Comparison of ENCODE assay signal across 8 cellular contexts in the genomic region with DNA sequence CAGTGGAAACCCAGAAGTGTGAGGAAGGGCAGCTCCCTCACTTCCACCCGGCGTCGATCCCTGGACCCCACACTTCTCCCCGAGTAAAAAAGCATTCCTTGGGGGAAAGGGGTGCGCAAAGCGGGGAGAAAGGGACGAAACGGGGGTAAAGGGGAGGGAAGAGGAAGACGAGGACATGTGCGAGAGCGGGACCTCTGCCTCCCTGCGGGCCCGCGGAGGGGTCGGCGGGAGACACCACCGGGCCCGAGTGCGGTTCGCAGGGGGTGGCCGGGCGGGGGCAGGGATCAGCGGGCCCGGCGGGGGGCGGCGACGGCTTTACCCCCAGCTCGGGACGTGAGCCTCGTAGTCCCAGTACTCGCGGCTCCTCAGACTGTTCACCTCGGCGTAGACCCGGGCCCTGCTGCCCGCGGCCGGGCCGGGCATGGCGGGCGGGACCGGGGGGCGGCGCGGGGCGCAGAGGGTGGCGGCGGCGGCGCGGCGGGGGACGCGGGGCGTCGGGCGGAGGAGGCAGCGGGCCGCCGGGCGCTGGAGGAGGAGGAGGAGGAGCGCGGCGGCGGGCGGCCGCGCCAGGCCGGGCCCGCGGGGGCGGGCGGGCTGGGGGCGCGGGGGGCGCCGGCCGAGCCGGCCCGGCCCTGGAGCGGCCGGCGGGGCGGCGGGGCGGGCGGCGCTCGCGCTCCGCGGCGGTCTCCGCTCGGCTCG. TPM values are rescaled to one million over a fixed set of nuclear protein-coding genes. Genes with fewer than 3 reads are reported as not detected.
DNase-seq lines count a peak whose midpoint lies in the region; ATAC-seq and TF ChIP-seq lines count a peak whose summit lies in the region.

No MANE protein-coding gene starts in this region.

- DNase-seq in MG63, result peak; percentile 30
- DNase-seq in cardiac fibroblast (ENCODE audit: low read depth in 2 of 2), result no peak
- DNase-seq in mesenchymal stem cell, result peak; percentile 8
- no peak for DNase-seq in vagina (ENCODE audit: extremely low spot score in 2 of 2)
- no peak for DNase-seq in NCI-H446 treated with DMSO at 0.1 percent for 48 hours (lab: John Stamatoyannopoulos, UW)

- H2AK5ac ChIP-seq in mesenchymal stem cell (ENCODE audit: low read length, severe bottlenecking), result no peak overlapping the region

- no peak for TF ChIP-seq POLR2A in vagina (IDR thresholded peaks at IDR 0.05)

- H3K27ac ChIP-seq in mesenchymal stem cell (ENCODE audit: low read length, poor library complexity, severe bottlenecking), result no peak overlapping the region
- H3K27ac ChIP-seq in vagina, result peak overlapping the region; percentile 33

- peak overlapping the region; percentile 26 for H2BK15ac ChIP-seq in mesenchymal stem cell (ENCODE audit: low read depth, poor library complexity, severe bottlenecking)

- H2BK5ac ChIP-seq in mesenchymal stem cell (ENCODE audit: low read depth, low read length, poor library complexity, severe bottlenecking), result no peak overlapping the region

- H3K4ac ChIP-seq in mesenchymal stem cell (ENCODE audit: low read depth in 1 of 2, low read length in 2 of 2), result peak overlapping the region; percentile 42 to 63

- H3K4me3 ChIP-seq in MG63, result peak overlapping the region; percentile 84
- H3K4me3 ChIP-seq in cardiac fibroblast (replicated peaks in 1 of 2; ENCODE audit: low read depth in 2 of 2, low read length in 2 of 2), result peak overlapping the region; percentile 80 to 87
- peak overlapping the region; percentile 69 to 94 for H3K4me3 ChIP-seq in mesenchymal stem cell (ENCODE audit: insufficient read depth in 1 of 2, low read depth in 1 of 2, low read length in 2 of 2)
- H3K4me3 ChIP-seq in vagina, result peak overlapping the region; percentile 83 to 89

- H3K4me1 ChIP-seq in ES-I3 (ENCODE audit: insufficient read depth, low read length) (peaks cover 3% of the 10 kb centered on the region; the same call in 1 of the 2 replicates), mesenchymal stem cell (ENCODE audit: control insufficient read depth, insufficient read depth, low read depth, low read length) (peaks cover 11% of the 10 kb centered on the region), vagina (peaks cover 32% of the 10 kb centered on the region)

- no peak overlapping the region for H3K18ac ChIP-seq in mesenchymal stem cell (ENCODE audit: low read depth in 1 of 2, low read length in 2 of 2)

- peak overlapping the region; percentile 95 for H3K4me2 ChIP-seq in mesenchymal stem cell (ENCODE audit: low read length, poor library complexity, severe bottlenecking)

- H3K23ac ChIP-seq in mesenchymal stem cell (ENCODE audit: low read length in 2 of 2), result peak overlapping the region; percentile 7 to 92

- ATAC-seq in GM21717 (IDR thresholded peaks at IDR 0.05; ENCODE audit: unreplicated experiment) (peak; percentile 26), GM21825 (IDR thresholded peaks at IDR 0.05; ENCODE audit: unreplicated experiment) (no peak)

- H4K91ac ChIP-seq in mesenchymal stem cell (ENCODE audit: low read length), result peak overlapping the region; percentile 19

- H3K27me3 ChIP-seq in MG63, result peaks cover 12% of the 10 kb centered on the region
- peaks cover 10 to 27% of the 10 kb centered on the region in 2 experiments for H3K27me3 ChIP-seq in mesenchymal stem cell (ENCODE audit: control insufficient read depth in 1 of 2, insufficient read depth in 1 of 2, low read length in 2 of 2)
- no peaks in the 10 kb centered on the region for H3K27me3 ChIP-seq in vagina

- peak overlapping the region; percentile 96 for H3K9ac ChIP-seq in ES-I3 (ENCODE audit: low read depth, low read length)
- H3K9ac ChIP-seq in mesenchymal stem cell (ENCODE audit: low read length), result peak overlapping the region; percentile 94

- peak overlapping the region; percentile 70 for H2AFZ ChIP-seq in mesenchymal stem cell (ENCODE audit: low read depth, low read length)

- H2BK12ac ChIP-seq in mesenchymal stem cell (ENCODE audit: low read length in 2 of 2), result no peak overlapping the region

- H2BK120ac ChIP-seq in mesenchymal stem cell (ENCODE audit: low read depth, low read length), result peak overlapping the region; percentile 24

- no peak for TF ChIP-seq CTCF in cardiac fibroblast (IDR thresholded peaks at IDR 0.05; ENCODE audit: low read depth, low read length)
- TF ChIP-seq CTCF in vagina (IDR thresholded peaks at IDR 0.05), result no peak

- peaks cover 18% of the 10 kb centered on the region for H3K36me3 ChIP-seq in ES-I3 (ENCODE audit: insufficient read depth, low read length)
- H3K36me3 ChIP-seq in MG63, result peaks cover 44% of the 10 kb centered on the region
- peaks cover 3 to 35% of the 10 kb centered on the region in 2 experiments for H3K36me3 ChIP-seq in mesenchymal stem cell (ENCODE audit: control insufficient read depth in 1 of 2, insufficient read depth in 2 of 2, low read depth in 1 of 2, low read length in 2 of 2)
- peaks cover 0 to 37% of the 10 kb centered on the region in 2 donors for H3K36me3 ChIP-seq in vagina

- H3K14ac ChIP-seq in mesenchymal stem cell (ENCODE audit: low read length in 2 of 2), result no peak overlapping the region

- no peaks in the 10 kb centered on the region for H3K9me3 ChIP-seq in ES-I3 (ENCODE audit: control insufficient read depth, insufficient read depth, low read length)
- H3K9me3 ChIP-seq in MG63, result no peaks in the 10 kb centered on the region
- no peaks in the 10 kb centered on the region for H3K9me3 ChIP-seq in mesenchymal stem cell (ENCODE audit: control insufficient read depth, low read length)
- H3K9me3 ChIP-seq in vagina, result no peaks in the 10 kb centered on the region

- H4K8ac ChIP-seq in mesenchymal stem cell (ENCODE audit: low read length), result peak overlapping the region; percentile 31

- intact Hi-C loops in vagina (cut with DNase I), result no loop called here

- peaks cover 7% of the 10 kb centered on the region for H3K79me1 ChIP-seq in mesenchymal stem cell (replicated peaks; ENCODE audit: low read length, poor library complexity, severe bottlenecking)

- WGBS in mesenchymal stem cell, result 0% methylated on average over 16 of the region's 97 CpGs

RNA-seq across cellular contexts. Expression of gene CSNK2A2, which starts 0.4 kb away (rescaled TPM):
- total RNA-seq in MG63 (2014; rRNA removed; shearing (Covaris generic); ENCODE audit: low replicate concordance), result 44.8 and 67.6 TPM in 2 replicates
- 47.4 TPM for polyA plus RNA-seq in mesenchymal stem cell (2013, experiment 1 of 2)
- polyA plus RNA-seq in mesenchymal stem cell (2013, experiment 2 of 2), result 45.7 TPM
- total RNA-seq in vagina, result 28.5 TPM

Comparison
In these comparisons a context has a peak if more than half of its experiments do, and no peak if none do; other contexts are left out.
1. DNase-seq: peak in MG63 (single experiment) and mesenchymal stem cell (single experiment); none in cardiac fibroblast (0 of 2), vagina (0 of 2) and NCI-H446 treated with DMSO at 0.1 percent for 48 hours (single experiment).
2. Peak in every context shown above with its lines, with median percentiles within 50 percentile points of each other: H3K4me3 ChIP-seq.